In genomic region chr22:37802310-37803194, GRCh38 we compare ENCODE assay signal across 1 cellular context.
TF ChIP-seq lines count a peak whose summit lies in the region.

No MANE protein-coding gene starts in this region.

TF ChIP-seq in GM12878, 131 proteins besides CTCF, POLR2A, EP300 and RAD21 (continued from another document):
- TF ChIP-seq, protein P1, sequence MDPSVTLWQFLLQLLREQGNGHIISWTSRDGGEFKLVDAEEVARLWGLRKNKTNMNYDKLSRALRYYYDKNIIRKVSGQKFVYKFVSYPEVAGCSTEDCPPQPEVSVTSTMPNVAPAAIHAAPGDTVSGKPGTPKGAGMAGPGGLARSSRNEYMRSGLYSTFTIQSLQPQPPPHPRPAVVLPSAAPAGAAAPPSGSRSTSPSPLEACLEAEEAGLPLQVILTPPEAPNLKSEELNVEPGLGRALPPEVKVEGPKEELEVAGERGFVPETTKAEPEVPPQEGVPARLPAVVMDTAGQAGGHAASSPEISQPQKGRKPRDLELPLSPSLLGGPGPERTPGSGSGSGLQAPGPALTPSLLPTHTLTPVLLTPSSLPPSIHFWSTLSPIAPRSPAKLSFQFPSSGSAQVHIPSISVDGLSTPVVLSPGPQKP (IDR thresholded peaks at IDR 0.05; ENCODE audit: low read depth, low read length) = no peak
- TF ChIP-seq IKZF1 (conservative IDR thresholded peaks at IDR 0.05) (peak; percentile 52), TCF7 (IDR thresholded peaks at IDR 0.05; ENCODE audit: borderline replicate concordance) (no peak), CUX1 (IDR thresholded peaks at IDR 0.05; ENCODE audit: insufficient replicate concordance, low read depth, low read length) (no peak), NKRF (conservative IDR thresholded peaks at IDR 0.05) (0 out of 2 replicates have a peak, but pooled peaks have one; percentile 18), CHD2 (IDR thresholded peaks at IDR 0.05; ENCODE audit: borderline replicate concordance, low read depth, low read length) (peak; percentile 91), YY1 (IDR thresholded peaks at IDR 0.05; ENCODE audit: low read depth, low read length) (no peak), POLR2AphosphoS2 (IDR thresholded peaks at IDR 0.05; ENCODE audit: low read depth, low read length) (no peak), SUZ12 (IDR thresholded peaks at IDR 0.05; ENCODE audit: unreplicated experiment) (peak; percentile 69), PAX8 (IDR thresholded peaks at IDR 0.05) (no peak), LARP7 (IDR thresholded peaks at IDR 0.05) (0 out of 2 replicates have a peak, but pooled peaks have one; percentile 37), SIX5 (IDR thresholded peaks at IDR 0.05; ENCODE audit: low read depth, low read length, severe bottlenecking) (peak; percentile 62), USF2 (IDR thresholded peaks at IDR 0.05; ENCODE audit: borderline replicate concordance, low read depth, low read length) (no peak), ZSCAN29 (IDR thresholded peaks at IDR 0.05) (no peak), SIN3A (IDR thresholded peaks at IDR 0.05; ENCODE audit: low read depth, low read length) (0 out of 2 replicates have a peak, but pooled peaks have one; percentile 24), CEBPZ (IDR thresholded peaks at IDR 0.05; ENCODE audit: low read depth, low read length) (no peak), NFXL1 (IDR thresholded peaks at IDR 0.05; ENCODE audit: borderline replicate concordance) (no peak), SUPT20H (IDR thresholded peaks at IDR 0.05; ENCODE audit: borderline replicate concordance, control insufficient read depth, low read depth, low read length) (no peak), PKNOX1 (IDR thresholded peaks at IDR 0.05) (no peak), HCFC1 (IDR thresholded peaks at IDR 0.05; ENCODE audit: low read length) (peak; percentile 68), GABPA (IDR thresholded peaks at IDR 0.05; ENCODE audit: low read depth) (peak; percentile 38; the same call in 1 of the 2 replicates), RELA (IDR thresholded peaks at IDR 0.05; ENCODE audit: borderline replicate concordance, partially characterized antibody) (no peak)
- TF ChIP-seq, protein P2, sequence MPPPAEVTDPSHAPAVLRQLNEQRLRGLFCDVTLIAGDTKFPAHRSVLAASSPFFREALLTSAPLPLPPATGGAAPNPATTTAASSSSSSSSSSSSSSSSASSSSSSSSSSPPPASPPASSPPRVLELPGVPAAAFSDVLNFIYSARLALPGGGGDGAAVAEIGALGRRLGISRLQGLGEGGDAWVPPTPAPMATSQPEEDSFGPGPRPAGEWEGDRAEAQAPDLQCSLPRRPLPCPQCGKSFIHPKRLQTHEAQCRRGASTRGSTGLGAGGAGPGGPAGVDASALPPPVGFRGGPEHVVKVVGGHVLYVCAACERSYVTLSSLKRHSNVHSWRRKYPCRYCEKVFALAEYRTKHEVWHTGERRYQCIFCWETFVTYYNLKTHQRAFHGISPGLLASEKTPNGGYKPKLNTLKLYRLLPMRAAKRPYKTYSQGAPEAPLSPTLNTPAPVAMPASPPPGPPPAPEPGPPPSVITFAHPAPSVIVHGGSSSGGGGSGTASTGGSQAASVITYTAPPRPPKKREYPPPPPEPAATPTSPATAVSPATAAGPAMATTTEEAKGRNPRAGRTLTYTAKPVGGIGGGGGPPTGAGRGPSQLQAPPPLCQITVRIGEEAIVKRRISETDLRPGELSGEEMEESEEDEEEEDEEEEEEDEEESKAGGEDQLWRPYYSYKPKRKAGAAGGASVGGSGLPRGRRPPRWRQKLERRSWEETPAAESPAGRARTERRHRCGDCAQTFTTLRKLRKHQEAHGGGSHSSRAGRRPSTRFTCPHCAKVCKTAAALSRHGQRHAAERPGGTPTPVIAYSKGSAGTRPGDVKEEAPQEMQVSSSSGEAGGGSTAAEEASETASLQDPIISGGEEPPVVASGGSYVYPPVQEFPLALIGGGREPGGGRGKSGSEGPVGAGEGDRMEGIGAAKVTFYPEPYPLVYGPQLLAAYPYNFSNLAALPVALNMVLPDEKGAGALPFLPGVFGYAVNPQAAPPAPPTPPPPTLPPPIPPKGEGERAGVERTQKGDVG (CRISPR knock-in tag; IDR thresholded peaks at IDR 0.05) = no peak
TF ChIP-seq in GM12878: peak in this region for 9.
